Comparison of ENCODE assay signal across 27 cellular contexts in genomic region chr2:50178050-50178449, GRCh38.
"Had no signal": no experiment of that assay in that cellular context is flagged by ENCODE, and none has a peak within 500 bp of the region (broad histone marks: within the 10 kb centered on the region; RNA-seq: fewer than 3 reads in every experiment).

No MANE protein-coding gene starts in this region.

- DNase-seq: activated CD4-positive, alpha-beta memory T cell treated with anti-CD3 and anti-CD28 coated beads for 36 hours; activated CD4-positive, alpha-beta T cell treated with anti-CD3 and anti-CD28 coated beads for 36 hours; activated CD4-positive, alpha-beta T cell treated with anti-CD3 and anti-CD28 coated beads, Interleukin-2, amount 10 ng/mL, durations not matched to agents 24 days and 14 days; activated CD4-positive, CD25-positive, alpha-beta regulatory T cell; activated CD4-positive, CD25-positive, alpha-beta regulatory T cell treated with anti-CD3 and anti-CD28 coated beads, Interleukin-2, amount 50 U/mL, for 72 hours; activated CD8-positive, alpha-beta memory T cell treated with anti-CD3 and anti-CD28 coated beads, Interleukin-2, amount 10 ng/mL, durations not matched to agents 7 days and 5 days; activated CD8-positive, alpha-beta memory T cell treated with anti-CD3 and anti-CD28 coated beads, Interleukin-2, amount 50 U/mL, for 4 hours; activated CD8-positive, alpha-beta T cell treated with anti-CD3 and anti-CD28 coated beads, Interleukin-2, amount 10 ng/mL, durations not matched to agents 7 days and 5 days; activated effector memory CD4-positive, alpha-beta T cell treated with anti-CD3 and anti-CD28 coated beads, Interleukin-2, amount 50 U/mL, for 16 hours; activated naive CD4-positive, alpha-beta T cell treated with anti-CD3 and anti-CD28 coated beads for 36 hours; activated naive CD8-positive, alpha-beta T cell treated with anti-CD3 and anti-CD28 coated beads for 36 hours; activated naive CD8-positive, alpha-beta T cell treated with anti-CD3 and anti-CD28 coated beads, Interleukin-2, amount 50 U/mL, for 24 hours; activated T-cell treated with anti-CD3 and anti-CD28 coated beads, Interleukin-2, amount 50 U/mL, for 1 hour; activated T-cell treated with anti-CD3 and anti-CD28 coated beads, Interleukin-2, amount 50 U/mL, for 48 hours; central memory CD4-positive, alpha-beta T cell; cortex of kidney; dermis blood vessel endothelial cell; effector CD4-positive, alpha-beta T cell; effector memory CD8-positive, alpha-beta T cell; erythroblast; foreskin keratinocyte; gastrocnemius medialis; T-helper 2 cell had no signal

- H3K27ac ChIP-seq: ascending aorta, breast epithelium, cardiac muscle cell, esophagus muscularis mucosa, foreskin keratinocyte, gastrocnemius medialis had no signal

- ATAC-seq: activated CD4-positive, alpha-beta T cell treated with anti-CD3 and anti-CD28 coated beads for 36 hours; activated CD8-positive, alpha-beta memory T cell treated with anti-CD3 and anti-CD28 coated beads, Interleukin-2, amount 10 ng/mL, durations not matched to agents 7 days and 5 days; activated CD8-positive, alpha-beta T cell treated with anti-CD3 and anti-CD28 coated beads, Interleukin-2, amount 10 ng/mL, durations not matched to agents 7 days and 5 days; activated naive CD8-positive, alpha-beta T cell treated with anti-CD3 and anti-CD28 coated beads, Interleukin-2, amount 50 U/mL, for 24 hours; effector memory CD8-positive, alpha-beta T cell; foreskin keratinocyte; gastrocnemius medialis had no signal
